13 cellular contexts compared by ENCODE assay signal in the genomic region with DNA sequence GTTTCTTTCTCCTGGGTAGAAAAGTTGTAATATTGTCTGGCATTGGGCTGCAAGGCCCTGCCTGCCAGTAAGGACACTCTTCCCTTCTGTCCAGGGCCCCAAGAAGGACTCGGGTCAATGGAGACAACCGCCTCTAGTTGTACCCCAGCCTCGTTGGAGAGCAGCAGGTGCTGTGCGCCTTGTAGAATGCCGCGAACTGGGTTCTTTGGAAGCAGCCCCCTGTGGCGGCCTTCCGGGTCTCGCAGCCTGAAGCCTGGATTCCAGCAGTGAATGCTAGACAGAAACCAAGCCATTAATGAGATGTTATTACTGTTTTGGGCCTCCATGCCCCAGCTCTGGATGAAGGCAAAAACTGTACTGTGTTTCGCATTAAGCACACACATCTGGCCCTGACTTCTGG. TPM values are rescaled to one million over a fixed set of nuclear protein-coding genes. Genes with fewer than 3 reads are reported as not detected.
DNase-seq lines count a peak whose midpoint lies in the region; ATAC-seq lines count a peak whose summit lies in the region.
"Had no signal": no experiment of that assay in that cellular context is flagged by ENCODE, and none has a peak within 500 bp of the region (broad histone marks: within the 10 kb centered on the region; RNA-seq: fewer than 3 reads in every experiment).

No MANE protein-coding gene starts in this region.

- H3K4me1 Mint-ChIP-seq in activated CD8-positive, alpha-beta memory T cell treated with anti-CD3 and anti-CD28 coated beads, Interleukin-2, amount 10 ng/mL, durations not matched to agents 7 days and 5 days, result peaks cover 15% of the 10 kb centered on the region
- H3K4me1 Mint-ChIP-seq in activated T-helper 17 cell treated with anti-CD3 and anti-CD28 coated beads, Interleukin-2, amount 50 U/mL, for 72 hours, result peaks cover 25% of the 10 kb centered on the region

- H3K27ac ChIP-seq in substantia nigra (ENCODE audit: low read depth, low read length, poor library complexity, severe bottlenecking), result peak overlapping the region; percentile 81

- H3K4me3 Mint-ChIP-seq in activated CD8-positive, alpha-beta memory T cell treated with anti-CD3 and anti-CD28 coated beads, Interleukin-2, amount 10 ng/mL, durations not matched to agents 7 days and 5 days, result no peak overlapping the region
- H3K4me3 Mint-ChIP-seq in activated T-helper 17 cell treated with anti-CD3 and anti-CD28 coated beads, Interleukin-2, amount 50 U/mL, for 72 hours, result no peak overlapping the region

- H3K27ac Mint-ChIP-seq in activated CD8-positive, alpha-beta memory T cell treated with anti-CD3 and anti-CD28 coated beads, Interleukin-2, amount 10 ng/mL, durations not matched to agents 7 days and 5 days, result no peak overlapping the region
- peak overlapping the region; percentile 75 for H3K27ac Mint-ChIP-seq in activated T-helper 17 cell treated with anti-CD3 and anti-CD28 coated beads, Interleukin-2, amount 50 U/mL, for 72 hours

- peak; percentile 30 for DNase-seq in activated CD8-positive, alpha-beta memory T cell treated with anti-CD3 and anti-CD28 coated beads, Interleukin-2, amount 10 ng/mL, durations not matched to agents 7 days and 5 days
- no peak for DNase-seq in activated CD8-positive, alpha-beta memory T cell treated with anti-CD3 and anti-CD28 coated beads, Interleukin-2, amount 50 U/mL, for 4 hours
- peak; percentile 42 for DNase-seq in left lobe of liver (ENCODE audit: low spot score)
- no peak for DNase-seq in substantia nigra (lab: John Stamatoyannopoulos, UW)
- DNase-seq in NCI-H524 (lab: John Stamatoyannopoulos, UW), result no peak
- DNase-seq in DMS53 treated with DMSO at 0.1 percent for 48 hours (lab: John Stamatoyannopoulos, UW; ENCODE audit: unreplicated experiment), result no peak
- DNase-seq: ACHN; Kasumi-1; mesendoderm; NCI-H2171; stimulated activated naive CD4-positive, alpha-beta T cell treated with Interleukin-2 at 50 U/mL for 16 hours had no signal

- peaks cover 45% of the 10 kb centered on the region for H3K36me3 Mint-ChIP-seq in activated CD8-positive, alpha-beta memory T cell treated with anti-CD3 and anti-CD28 coated beads, Interleukin-2, amount 10 ng/mL, durations not matched to agents 7 days and 5 days
- H3K36me3 Mint-ChIP-seq in activated T-helper 17 cell treated with anti-CD3 and anti-CD28 coated beads, Interleukin-2, amount 50 U/mL, for 72 hours (ENCODE audit: low read depth), result peaks cover 92% of the 10 kb centered on the region

- no peak for ATAC-seq in activated CD8-positive, alpha-beta memory T cell treated with anti-CD3 and anti-CD28 coated beads, Interleukin-2, amount 10 ng/mL, durations not matched to agents 7 days and 5 days
- no peak for ATAC-seq in activated T-helper 17 cell treated with anti-CD3 and anti-CD28 coated beads, Interleukin-2, amount 50 U/mL, for 72 hours (replicated peaks)
- no peak for ATAC-seq in left lobe of liver
- no peak for ATAC-seq in HG02970 (IDR thresholded peaks at IDR 0.05; ENCODE audit: low FRiP score, unreplicated experiment)

- H3K27me3 Mint-ChIP-seq in activated CD8-positive, alpha-beta memory T cell treated with anti-CD3 and anti-CD28 coated beads, Interleukin-2, amount 10 ng/mL, durations not matched to agents 7 days and 5 days, result no peaks in the 10 kb centered on the region
- H3K27me3 Mint-ChIP-seq in activated T-helper 17 cell treated with anti-CD3 and anti-CD28 coated beads, Interleukin-2, amount 50 U/mL, for 72 hours, result no peaks in the 10 kb centered on the region

- CTCF ChIA-PET in activated CD8-positive, alpha-beta memory T cell treated with anti-CD3 and anti-CD28 coated beads, Interleukin-2, amount 10 ng/mL, durations not matched to agents 7 days and 5 days (lab: Charles Lee), result interaction anchor here (2.3 to 2.9 kb wide), 2 partner anchors 57 to 165 kb away, joined by 10 to 30 read pairs; partner anchors contain the start of gene LPIN3

- no peaks in the 10 kb centered on the region for H3K9me3 Mint-ChIP-seq in activated CD8-positive, alpha-beta memory T cell treated with anti-CD3 and anti-CD28 coated beads, Interleukin-2, amount 10 ng/mL, durations not matched to agents 7 days and 5 days (ENCODE audit: low read depth)
- H3K9me3 Mint-ChIP-seq in activated T-helper 17 cell treated with anti-CD3 and anti-CD28 coated beads, Interleukin-2, amount 50 U/mL, for 72 hours, result no peaks in the 10 kb centered on the region

RNA-seq across cellular contexts. Expression of gene PLCG1, which starts 37.0 kb away (rescaled TPM):
- total RNA-seq in activated CD8-positive, alpha-beta memory T cell treated with anti-CD3 and anti-CD28 coated beads, Interleukin-2, amount 10 ng/mL, durations not matched to agents 7 days and 5 days, result 100 to 1,000 TPM; 201 to 337 TPM
- 100 to 1,000 TPM; 184 to 628 TPM for total RNA-seq in activated T-helper 17 cell treated with anti-CD3 and anti-CD28 coated beads, Interleukin-2, amount 50 U/mL, for 72 hours
- 17.5 TPM for total RNA-seq in left lobe of liver

Comparison
In these comparisons a context has a peak if more than half of its experiments do, and no peak if none do; other contexts are left out.
1. DNase-seq: peak in activated CD8-positive, alpha-beta memory T cell treated with anti-CD3 and anti-CD28 coated beads, Interleukin-2, amount 10 ng/mL, durations not matched to agents 7 days and 5 days (single experiment) and left lobe of liver (single experiment); none in activated CD8-positive, alpha-beta memory T cell treated with anti-CD3 and anti-CD28 coated beads, Interleukin-2, amount 50 U/mL, for 4 hours (single experiment), substantia nigra (0 of 49), NCI-H524 (0 of 2) and DMS53 treated with DMSO at 0.1 percent for 48 hours (single experiment).